Comparison of ENCODE assay signal across 14 cellular contexts in genomic region chr17:57684711-57685498, GRCh38.
"Had no signal": no experiment of that assay in that cellular context is flagged by ENCODE, and none has a peak within 500 bp of the region (broad histone marks: within the 10 kb centered on the region; RNA-seq: fewer than 3 reads in every experiment).

No MANE protein-coding gene starts in this region.

- DNase-seq: activated CD4-positive, alpha-beta T cell treated with anti-CD3 and anti-CD28 coated beads, Interleukin-2, amount 50 U/mL, for 1 hour; activated gamma-delta T cell treated with Interleukin-2 at 50 U/mL for 16 hours; activated naive CD8-positive, alpha-beta T cell treated with anti-CD3 and anti-CD28 coated beads, Interleukin-2, amount 10 ng/mL, durations not matched to agents 7 days and 5 days; activated T-cell treated with anti-CD3 and anti-CD28 coated beads, Interleukin-2, amount 50 U/mL, for 72 hours; aorta; foreskin melanocyte; mammary epithelial cell; mucosa of descending colon; natural killer cell; occipital lobe; stimulated activated CD4-positive, alpha-beta T cell treated with anti-CD3 and anti-CD28 coated beads, Interleukin-12 subunit alpha, Interleukin-12 subunit beta, amount 100 ng/mL, for 4 hours; T-helper 2 cell had no signal

- ATAC-seq: activated T-cell treated with anti-CD3 and anti-CD28 coated beads, Interleukin-2, amount 50 U/mL, for 72 hours; mucosa of descending colon; natural killer cell had no signal

- H3K4me3 ChIP-seq: mucosa of descending colon, thoracic aorta had no signal

- H3K9me3 ChIP-seq: mucosa of descending colon, thoracic aorta had no signal

- H3K36me3 ChIP-seq: thoracic aorta had no signal

- FAIRE-seq: TTC549 had no signal

- H3K27ac ChIP-seq: thoracic aorta had no signal
